Comparison of ENCODE assay signal across 10 cellular contexts in the genomic region with DNA sequence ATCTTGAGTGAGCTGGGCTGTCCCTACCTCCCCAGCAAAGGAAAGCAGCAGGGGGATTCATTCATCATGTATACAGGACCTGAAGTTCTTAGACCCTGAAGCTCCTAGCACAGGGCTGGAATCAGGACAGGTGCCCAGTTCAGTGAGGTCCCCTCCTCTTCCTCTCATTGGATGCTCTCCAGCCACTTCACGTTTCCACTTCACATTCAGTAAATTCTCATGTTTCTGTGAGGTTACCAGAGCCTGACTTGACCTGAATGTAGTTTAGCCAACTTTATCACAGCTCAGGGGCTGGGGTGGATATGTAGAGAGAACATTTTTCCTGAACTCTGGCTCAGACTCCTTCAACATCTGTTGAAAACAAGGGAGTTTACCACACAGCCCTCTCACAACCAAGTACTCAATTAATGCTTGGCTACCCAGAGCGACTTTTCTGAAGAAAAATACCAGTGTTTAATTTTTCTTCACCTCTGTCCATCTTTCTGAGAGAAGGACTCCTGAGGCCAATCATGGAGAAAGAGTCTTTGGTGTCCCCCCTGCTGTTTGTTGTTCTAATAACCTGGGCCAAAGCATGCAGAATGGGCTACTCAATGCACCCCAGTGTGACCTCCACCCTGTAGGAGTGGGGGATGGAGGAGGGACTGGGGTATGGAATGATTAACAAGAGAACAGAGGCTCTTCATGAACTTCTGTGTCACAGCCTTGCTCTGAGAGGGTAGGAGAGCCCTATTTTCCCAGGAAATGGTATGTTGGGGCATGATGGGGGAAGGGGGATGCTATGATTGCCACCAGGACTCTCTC.
"Had no signal": no experiment of that assay in that cellular context is flagged by ENCODE, and none has a peak within 500 bp of the region (broad histone marks: within the 10 kb centered on the region; RNA-seq: fewer than 3 reads in every experiment).

No MANE protein-coding gene starts in this region.

- H3K9me3 ChIP-seq: uterus had no signal

- H3K36me3 Mint-ChIP-seq: neural progenitor cell; stimulated activated effector memory CD8-positive, alpha-beta T cell treated with anti-CD3 and anti-CD28 coated beads, Interleukin-12 subunit alpha, Interleukin-12 subunit beta, amount 100 ng/mL, for 72 hours had no signal

- H3K9me3 Mint-ChIP-seq: activated T-helper 17 cell treated with anti-CD3 and anti-CD28 coated beads, Interleukin-2, amount 50 U/mL, for 72 hours; stimulated activated effector memory CD8-positive, alpha-beta T cell treated with anti-CD3 and anti-CD28 coated beads, Interleukin-12 subunit alpha, Interleukin-12 subunit beta, amount 100 ng/mL, for 72 hours had no signal

- H3K27me3 ChIP-seq: neural progenitor cell, uterus had no signal

- ATAC-seq: activated naive CD8-positive, alpha-beta T cell treated with anti-CD3 and anti-CD28 coated beads, Interleukin-2, amount 50 U/mL, for 24 hours; activated T-helper 17 cell treated with anti-CD3 and anti-CD28 coated beads, Interleukin-2, amount 50 U/mL, for 72 hours; stimulated activated effector memory CD8-positive, alpha-beta T cell treated with anti-CD3 and anti-CD28 coated beads, Interleukin-12 subunit alpha, Interleukin-12 subunit beta, amount 100 ng/mL, for 72 hours had no signal

- H3K27ac Mint-ChIP-seq: activated naive CD8-positive, alpha-beta T cell treated with anti-CD3 and anti-CD28 coated beads, Interleukin-2, amount 50 U/mL, for 24 hours; activated T-helper 17 cell treated with anti-CD3 and anti-CD28 coated beads, Interleukin-2, amount 50 U/mL, for 72 hours; endodermal cell; neural progenitor cell; stimulated activated effector memory CD8-positive, alpha-beta T cell treated with anti-CD3 and anti-CD28 coated beads, Interleukin-12 subunit alpha, Interleukin-12 subunit beta, amount 100 ng/mL, for 72 hours had no signal

- H3K4me3 Mint-ChIP-seq: activated naive CD8-positive, alpha-beta T cell treated with anti-CD3 and anti-CD28 coated beads, Interleukin-2, amount 50 U/mL, for 24 hours; activated T-helper 17 cell treated with anti-CD3 and anti-CD28 coated beads, Interleukin-2, amount 50 U/mL, for 72 hours; endodermal cell; naive B cell; neural progenitor cell; stimulated activated effector memory CD8-positive, alpha-beta T cell treated with anti-CD3 and anti-CD28 coated beads, Interleukin-12 subunit alpha, Interleukin-12 subunit beta, amount 100 ng/mL, for 72 hours had no signal

- DNase-seq: activated CD4-positive, CD25-positive, alpha-beta regulatory T cell treated with anti-CD3 and anti-CD28 coated beads, Interleukin-2, amount 50 U/mL, for 72 hours; activated naive CD4-positive, alpha-beta T cell treated with Interleukin-2 at 50 U/mL for 16 hours; activated naive CD8-positive, alpha-beta T cell treated with anti-CD3 and anti-CD28 coated beads, Interleukin-2, amount 50 U/mL, for 24 hours; endodermal cell; erythroblast; naive B cell; uterus had no signal

- H3K9ac ChIP-seq: neural progenitor cell had no signal

- H3K4me1 Mint-ChIP-seq: activated naive CD8-positive, alpha-beta T cell treated with anti-CD3 and anti-CD28 coated beads, Interleukin-2, amount 50 U/mL, for 24 hours; activated T-helper 17 cell treated with anti-CD3 and anti-CD28 coated beads, Interleukin-2, amount 50 U/mL, for 72 hours; stimulated activated effector memory CD8-positive, alpha-beta T cell treated with anti-CD3 and anti-CD28 coated beads, Interleukin-12 subunit alpha, Interleukin-12 subunit beta, amount 100 ng/mL, for 72 hours had no signal

- H3K27ac ChIP-seq: neural progenitor cell, uterus had no signal

- H2AFZ ChIP-seq: neural progenitor cell had no signal

- H3K4me3 ChIP-seq: neural progenitor cell, uterus had no signal

- H3K4me2 ChIP-seq: neural progenitor cell had no signal

- H3K36me3 ChIP-seq: neural progenitor cell, uterus had no signal

- H3K4me1 ChIP-seq: neural progenitor cell, uterus had no signal
